ENCODE assay signal across 24 cellular contexts in the genomic region with DNA sequence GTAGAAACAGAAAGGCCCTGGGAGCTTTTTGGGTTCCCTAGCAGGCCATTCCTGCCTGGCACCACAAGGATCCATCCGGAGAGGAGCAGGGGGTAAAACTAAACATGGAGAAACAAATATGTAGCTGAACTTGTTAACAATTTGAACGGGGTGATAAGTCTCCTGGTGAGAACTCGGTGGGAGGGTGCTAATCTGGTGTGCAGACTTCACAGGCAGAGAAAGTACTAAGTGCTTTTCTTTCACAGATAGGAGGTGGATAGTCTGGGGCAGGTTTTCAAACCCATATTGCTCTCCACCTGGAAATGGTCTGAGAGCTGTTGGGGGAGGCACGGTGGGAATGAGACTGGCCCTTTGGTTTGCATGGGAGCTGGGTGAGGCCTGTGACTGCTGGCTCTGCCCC.
"Had no signal": no experiment of that assay in that cellular context is flagged by ENCODE, and none has a peak within 500 bp of the region (broad histone marks: within the 10 kb centered on the region; RNA-seq: fewer than 3 reads in every experiment).

No MANE protein-coding gene starts in this region.

- H3K4me3 Mint-ChIP-seq: dendritic cell treated with granulocyte-macrophage colony-stimulating factor and Interleukin-4, amounts not matched to agents 40 ng/mL and 50 ng/mL, for 4 days; naive thymus-derived CD8-positive, alpha-beta T cell; nephron progenitor cell; stimulated activated effector memory CD8-positive, alpha-beta T cell treated with anti-CD3 and anti-CD28 coated beads, Interleukin-12 subunit alpha, Interleukin-12 subunit beta, amount 100 ng/mL, for 72 hours; type B pancreatic cell had no signal

- H3K4me3 ChIP-seq: colonic mucosa, esophagus muscularis mucosa, gastroesophageal sphincter, heart left ventricle, hepatocyte, pancreas, right atrium auricular region, smooth muscle cell, stomach, thyroid gland had no signal

- H3K4me2 ChIP-seq: hepatocyte, smooth muscle cell had no signal

- H3K36me3 ChIP-seq: colonic mucosa, esophagus muscularis mucosa, gastroesophageal sphincter, heart left ventricle, neutrophil, pancreas, right atrium auricular region, stomach, thyroid gland had no signal

- H3K27me3 Mint-ChIP-seq: dendritic cell treated with granulocyte-macrophage colony-stimulating factor and Interleukin-4, amounts not matched to agents 40 ng/mL and 50 ng/mL, for 4 days; type B pancreatic cell had no signal

- H3K9me3 Mint-ChIP-seq: dendritic cell treated with granulocyte-macrophage colony-stimulating factor and Interleukin-4, amounts not matched to agents 40 ng/mL and 50 ng/mL, for 4 days; type B pancreatic cell had no signal

- H2AFZ ChIP-seq: hepatocyte had no signal

- H3K4me1 Mint-ChIP-seq: naive thymus-derived CD8-positive, alpha-beta T cell; nephron progenitor cell; stimulated activated effector memory CD8-positive, alpha-beta T cell treated with anti-CD3 and anti-CD28 coated beads, Interleukin-12 subunit alpha, Interleukin-12 subunit beta, amount 100 ng/mL, for 72 hours had no signal

- H3K4me1 ChIP-seq: colonic mucosa, esophagus muscularis mucosa, foreskin keratinocyte, gastroesophageal sphincter, heart left ventricle, pancreas, right atrium auricular region, stomach, thyroid gland had no signal

- H3K79me2 ChIP-seq: hepatocyte had no signal

- H3K36me3 Mint-ChIP-seq: naive thymus-derived CD8-positive, alpha-beta T cell; stimulated activated effector memory CD8-positive, alpha-beta T cell treated with anti-CD3 and anti-CD28 coated beads, Interleukin-12 subunit alpha, Interleukin-12 subunit beta, amount 100 ng/mL, for 72 hours; type B pancreatic cell had no signal

- H3K27ac ChIP-seq: colonic mucosa, esophagus muscularis mucosa, foreskin keratinocyte, gastroesophageal sphincter, heart left ventricle, hepatocyte, neutrophil, pancreas, right atrium auricular region, stomach, thyroid gland had no signal

- H3K27me3 ChIP-seq: colonic mucosa, esophagus muscularis mucosa, foreskin keratinocyte, gastroesophageal sphincter, heart left ventricle, hepatocyte, neutrophil, pancreas, right atrium auricular region, stomach, thyroid gland had no signal

- ATAC-seq: foreskin keratinocyte; gastroesophageal sphincter; heart left ventricle; left lobe of liver; naive thymus-derived CD8-positive, alpha-beta T cell; pancreas; sciatic nerve; stimulated activated effector memory CD8-positive, alpha-beta T cell treated with anti-CD3 and anti-CD28 coated beads, Interleukin-12 subunit alpha, Interleukin-12 subunit beta, amount 100 ng/mL, for 72 hours had no signal

- DNase-seq: colonic mucosa; effector CD8-positive, alpha-beta T cell; foreskin keratinocyte; heart left ventricle; naive thymus-derived CD8-positive, alpha-beta T cell; nephron progenitor cell; pancreas; stimulated activated CD4-positive, alpha-beta T cell treated with anti-CD3 and anti-CD28 coated beads, Interleukin-12 subunit alpha, Interleukin-12 subunit beta, amount 100 ng/mL, for 4 hours; stimulated activated CD4-positive, alpha-beta T cell treated with anti-CD3 and anti-CD28 coated beads, Interleukin-4, amount 100 ng/mL, for 24 hours; stimulated activated naive CD4-positive, alpha-beta T cell treated with Interleukin-2 at 50 U/mL for 16 hours; stomach; thyroid gland had no signal

- H3K9me3 ChIP-seq: colonic mucosa, esophagus muscularis mucosa, gastroesophageal sphincter, neutrophil, pancreas, right atrium auricular region, stomach, thyroid gland had no signal

- H3K27ac Mint-ChIP-seq: dendritic cell treated with granulocyte-macrophage colony-stimulating factor and Interleukin-4, amounts not matched to agents 40 ng/mL and 50 ng/mL, for 4 days; naive thymus-derived CD8-positive, alpha-beta T cell; progenitor cell of endocrine pancreas; stimulated activated effector memory CD8-positive, alpha-beta T cell treated with anti-CD3 and anti-CD28 coated beads, Interleukin-12 subunit alpha, Interleukin-12 subunit beta, amount 100 ng/mL, for 72 hours; type B pancreatic cell had no signal
